ENCODE assay signal across 1 cellular context in genomic region chr2:4140284-4140962, GRCh38.
TF ChIP-seq lines count a peak whose summit lies in the region.

No MANE protein-coding gene starts in this region.

TF ChIP-seq in H1, 55 proteins besides CTCF, POLR2A, EP300 and RAD21 (continued from another document):
- no peak for TF ChIP-seq CBX8 (IDR thresholded peaks at IDR 0.05; ENCODE audit: borderline replicate concordance, low read depth, low read length)
